Comparison of ENCODE assay signal across 8 cellular contexts in the genomic region with DNA sequence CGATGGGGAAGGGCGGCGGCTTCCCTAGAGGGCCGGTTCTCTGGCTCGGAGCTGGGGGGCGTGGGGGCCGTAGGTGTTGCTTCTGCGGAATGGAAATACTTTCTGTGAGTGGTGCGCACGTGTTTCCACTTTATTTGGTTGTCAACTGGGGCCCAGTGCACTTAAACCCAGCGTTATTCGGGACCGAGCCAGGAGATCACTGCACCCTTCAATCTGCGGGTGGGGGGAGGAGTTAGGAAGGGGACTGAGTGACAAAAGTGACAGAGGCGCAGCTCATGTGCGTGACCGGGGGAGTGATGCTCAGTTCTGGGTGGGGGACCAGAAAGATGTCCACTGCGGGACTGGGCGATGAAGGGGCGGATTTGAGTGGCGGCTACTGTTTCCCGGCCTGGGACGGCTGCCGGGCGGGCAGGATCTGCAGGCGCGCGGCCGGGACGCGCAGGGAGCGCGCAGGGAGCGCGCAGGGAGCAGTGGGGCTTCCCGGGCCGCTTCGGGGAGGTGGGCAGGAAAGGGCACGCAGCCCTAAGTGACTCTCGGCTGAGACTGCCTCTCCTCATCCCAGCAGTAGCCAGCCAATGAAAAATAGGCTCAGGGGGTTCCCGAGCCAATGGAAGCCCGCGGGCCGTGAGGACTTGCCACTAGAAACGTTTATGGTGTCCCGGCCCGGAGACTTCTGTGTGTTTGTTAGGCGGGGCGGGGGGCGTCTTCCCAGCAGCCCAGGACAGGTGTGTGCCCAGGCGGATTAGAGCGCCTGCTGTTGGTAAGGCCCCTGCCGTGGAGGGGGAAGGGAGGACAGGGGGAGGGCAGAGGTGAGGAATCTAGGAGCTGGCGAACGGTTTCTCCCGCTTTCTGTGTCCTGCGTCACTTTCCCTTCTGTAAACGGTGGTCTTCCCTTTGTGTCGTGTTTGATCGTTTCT.
A peak's percentile ranks its signal among the peaks of the same experiment; 100 is the strongest.
DNase-seq lines count a peak whose midpoint lies in the region; ATAC-seq and TF ChIP-seq lines count a peak whose summit lies in the region.

No MANE protein-coding gene starts in this region.

- no peak for TF ChIP-seq CTCF in epithelial cell of esophagus (IDR thresholded peaks at IDR 0.05; ENCODE audit: insufficient read depth, low read depth, low read length, missing control alignments)

- DNase-seq in NCI-H510A (lab: John Stamatoyannopoulos, UW) (peak; percentile 83), epithelial cell of esophagus (ENCODE audit: low read depth) (peak; percentile 78)
- DNase-seq in activated CD8-positive, alpha-beta memory T cell treated with anti-CD3 and anti-CD28 coated beads, Interleukin-2, amount 50 U/mL, for 4 hours, result peak; percentile 69
- DNase-seq in stimulated activated effector memory CD8-positive, alpha-beta T cell treated with anti-CD3 and anti-CD28 coated beads, Interleukin-12 subunit alpha, Interleukin-12 subunit beta, amount 100 ng/mL, for 72 hours (ENCODE audit: low spot score in 2 of 2), result peak in 1 of 2 donors; percentile 74

- H3K36me3 ChIP-seq in mucosa of stomach (ENCODE audit: control insufficient read depth, insufficient read depth, low read length), result no peaks in the 10 kb centered on the region

- H3K4me3 Mint-ChIP-seq in stimulated activated effector memory CD8-positive, alpha-beta T cell treated with anti-CD3 and anti-CD28 coated beads, Interleukin-12 subunit alpha, Interleukin-12 subunit beta, amount 100 ng/mL, for 72 hours, result peak overlapping the region; percentile 83

- H3K9me3 ChIP-seq in mucosa of stomach (ENCODE audit: control insufficient read depth, low read length), result no peaks in the 10 kb centered on the region

- no peaks in the 10 kb centered on the region for H3K9me3 Mint-ChIP-seq in stimulated activated effector memory CD8-positive, alpha-beta T cell treated with anti-CD3 and anti-CD28 coated beads, Interleukin-12 subunit alpha, Interleukin-12 subunit beta, amount 100 ng/mL, for 72 hours

- no peaks in the 10 kb centered on the region for H3K27me3 ChIP-seq in mucosa of stomach (ENCODE audit: control insufficient read depth, insufficient read depth, low read length)

- peak overlapping the region; percentile 62 for H3K4me3 ChIP-seq in epithelial cell of esophagus (ENCODE audit: low read length)
- H3K4me3 ChIP-seq in mucosa of stomach (ENCODE audit: low read length), result peak overlapping the region; percentile 34

- ATAC-seq in GM18498 (IDR thresholded peaks at IDR 0.05; ENCODE audit: unreplicated experiment), result peak; percentile 27
- ATAC-seq in stimulated activated effector memory CD8-positive, alpha-beta T cell treated with anti-CD3 and anti-CD28 coated beads, Interleukin-12 subunit alpha, Interleukin-12 subunit beta, amount 100 ng/mL, for 72 hours, result peak; percentile 66
- ATAC-seq in GM19467 (IDR thresholded peaks at IDR 0.05; ENCODE audit: unreplicated experiment), result no peak
- no peak for ATAC-seq in HG03280 (IDR thresholded peaks at IDR 0.05; ENCODE audit: unreplicated experiment)

- H3K4me1 ChIP-seq in mucosa of stomach (ENCODE audit: control insufficient read depth, insufficient read depth, low read length), result peaks cover 37% of the 10 kb centered on the region

- peaks cover 35% of the 10 kb centered on the region for H3K4me1 Mint-ChIP-seq in stimulated activated effector memory CD8-positive, alpha-beta T cell treated with anti-CD3 and anti-CD28 coated beads, Interleukin-12 subunit alpha, Interleukin-12 subunit beta, amount 100 ng/mL, for 72 hours

- H3K36me3 Mint-ChIP-seq in stimulated activated effector memory CD8-positive, alpha-beta T cell treated with anti-CD3 and anti-CD28 coated beads, Interleukin-12 subunit alpha, Interleukin-12 subunit beta, amount 100 ng/mL, for 72 hours, result peaks cover 18% of the 10 kb centered on the region

- peak overlapping the region; percentile 97 for H3K27ac Mint-ChIP-seq in stimulated activated effector memory CD8-positive, alpha-beta T cell treated with anti-CD3 and anti-CD28 coated beads, Interleukin-12 subunit alpha, Interleukin-12 subunit beta, amount 100 ng/mL, for 72 hours

- H3K9ac ChIP-seq in mucosa of stomach (ENCODE audit: low read length), result peak overlapping the region; percentile 77

Comparison
In these comparisons a context has a peak if more than half of its experiments do, and no peak if none do; other contexts are left out.
1. ATAC-seq: peak in GM18498 (single experiment) and stimulated activated effector memory CD8-positive, alpha-beta T cell treated with anti-CD3 and anti-CD28 coated beads, Interleukin-12 subunit alpha, Interleukin-12 subunit beta, amount 100 ng/mL, for 72 hours (single experiment); none in GM19467 (single experiment) and HG03280 (single experiment).